ENCODE assay signal across 8 cellular contexts in genomic region chr1:1432951-1433803, GRCh38. TPM values are rescaled to one million over a fixed set of nuclear protein-coding genes. Genes with fewer than 3 reads are reported as not detected.
DNase-seq lines count a peak whose midpoint lies in the region; ATAC-seq and TF ChIP-seq lines count a peak whose summit lies in the region.

No MANE protein-coding gene starts in this region.

- TF ChIP-seq CTCF in astrocyte of the cerebellum (IDR thresholded peaks at IDR 0.05; ENCODE audit: low read depth, low read length, missing control alignments) (no peak), stomach (IDR thresholded peaks at IDR 0.05) (no peak)

- peaks cover 6 to 13% (median 12%) of the 10 kb centered on the region in 3 donors for H3K4me1 Mint-ChIP-seq in T-cell

- DNase-seq in A172 (ENCODE audit: low spot score), result peak; percentile 70
- peak; percentile 42 to 75 for DNase-seq in HAP-1 (ENCODE audit: low spot score in 2 of 2)
- no peak for DNase-seq in astrocyte of the cerebellum (ENCODE audit: low read depth)
- DNase-seq in left colon, result peak; percentile 93 to 95
- DNase-seq in stomach, result peak; percentile 93
- no peak for DNase-seq in T-cell
- DNase-seq in activated naive CD4-positive, alpha-beta T cell treated with anti-CD3 and anti-CD28 coated beads, Interleukin-2, amount 50 U/mL, for 16 hours, result no peak
- no peak for DNase-seq in stimulated activated CD4-positive, alpha-beta T cell treated with anti-CD3 and anti-CD28 coated beads, Interleukin-2, amount 100 ng/mL, for 48 hours

- 10 to 35% (median 28%) methylated on average over 15 to 34 of the region's 34 CpGs for WGBS in stomach, 5 donors

- H3K27ac ChIP-seq in stomach, result peak overlapping the region; percentile 90 to 96 (median 92)

- CTCF ChIA-PET in T-cell (lab: Charles Lee), result no interaction called here

- H3K4me3 ChIP-seq in HAP-1, result no peak overlapping the region
- H3K4me3 ChIP-seq in astrocyte of the cerebellum (ENCODE audit: low read depth, low read length), result peak overlapping the region; percentile 12
- H3K4me3 ChIP-seq in stomach, result peak overlapping the region in 3 of 4 donors; percentile 56 to 64 (median 61)

- peak; percentile 56 for TF ChIP-seq EP300 in stomach (IDR thresholded peaks at IDR 0.05)

- H3K27me3 Mint-ChIP-seq in T-cell, result peaks cover 11 to 39% of the 10 kb centered on the region in 2 donors

- H3K4me1 ChIP-seq in HAP-1 (peaks cover 21% of the 10 kb centered on the region), stomach (peaks cover 88 to 91% (median 90%) of the 10 kb centered on the region in 4 donors)

- POLR2A ChIA-PET in T-cell (lab: Charles Lee), result no interaction called here

- no peak overlapping the region for H3K4me3 Mint-ChIP-seq in T-cell

- no peaks in the 10 kb centered on the region for H3K9me3 Mint-ChIP-seq in T-cell

- no peak overlapping the region for H3K27ac Mint-ChIP-seq in T-cell

- no peaks in the 10 kb centered on the region for H3K36me3 ChIP-seq in HAP-1 (replicated peaks)
- no peaks in the 10 kb centered on the region for H3K36me3 ChIP-seq in stomach

- ATAC-seq in left colon (peak; percentile 77), T-cell (replicated peaks in 1 of 4) (no peak)

- intact Hi-C loops in left colon (cut with DNase I, micrococcal nuclease), result no loop called here
- intact Hi-C loops in stomach (cut with DNase I; ENCODE audit: low total_unique reads), result no loop called here

- H3K9me3 ChIP-seq in HAP-1 (no peaks in the 10 kb centered on the region), stomach (no peaks in the 10 kb centered on the region)

- in situ Hi-C loops in HAP-1 (cut with MboI; ENCODE audit: low sequenced_read_pairs), result no loop called here
- in situ Hi-C loops in astrocyte of the cerebellum (cut with HindIII; ENCODE audit: low sequenced_read_pairs), result no loop called here

- H3K27me3 ChIP-seq in HAP-1 (ENCODE audit: low read depth), result no peaks in the 10 kb centered on the region
- H3K27me3 ChIP-seq in stomach, result peaks cover 0 to 35% (median 7%) of the 10 kb centered on the region in 3 donors

- no peaks in the 10 kb centered on the region for H3K36me3 Mint-ChIP-seq in T-cell

- TF ChIP-seq POLR2A in stomach (IDR thresholded peaks at IDR 0.05), result peak in 1 of 4 donors; percentile 17

RNA-seq across cellular contexts. Expression of gene VWA1, which starts 2.3 kb away (rescaled TPM):
- 0.91 and 2.0 TPM in 2 replicates for total RNA-seq in A172 (2014; rRNA removed; shearing (Covaris generic))
- total RNA-seq in left colon (10 to 100 TPM; 40.1 to 81.5 TPM), stomach (10 to 100 TPM; 11.4 to 37.7 (median 21.1) TPM), T-cell (under 1 TPM in 3 of 5 donors, not detected in 2; 0.15 to 0.54 (median 0.26) TPM)
- polyA plus RNA-seq in stomach, result 10 to 100 TPM in 2 of 3 donors, 1 to 10 TPM in 1; 7.6 to 64.8 (median 24.8) TPM

RNA-seq across cellular contexts. Expression of gene ANKRD65, which starts 12.1 kb away (rescaled TPM):
- total RNA-seq in A172 (2014; rRNA removed; shearing (Covaris generic)), result 0.12 TPM in 1 of 2 replicates, not detected in the other
- total RNA-seq in left colon (1 to 10 TPM in 1 of 2 donors, under 1 TPM in 1; 0.76 to 2.7 TPM), stomach (10 to 100 TPM in 1 of 5 donors, 1 to 10 TPM in 2, under 1 TPM in 1, not detected in 1; 0.89 to 13.6 (median 4.7) TPM), T-cell (under 1 TPM in 1 of 5 donors, not detected in 4; 0.20 TPM)
- polyA plus RNA-seq in stomach, result 10 to 100 TPM in 2 of 3 donors, 1 to 10 TPM in 1; 8.7 to 13.5 (median 13.3) TPM

RNA-seq across cellular contexts. Expression of gene ATAD3C, which starts 16.3 kb away (rescaled TPM):
- total RNA-seq in A172 (2014; rRNA removed; shearing (Covaris generic)), result not detected in 2 replicates
- under 1 TPM; 0.49 to 0.87 TPM for total RNA-seq in left colon
- total RNA-seq in stomach, result 1 to 10 TPM in 2 of 5 donors, under 1 TPM in 1, not detected in 2; 0.55 to 5.2 (median 1.3) TPM
- 1 to 10 TPM in 1 of 3 donors, under 1 TPM in 2; 0.25 to 2.3 (median 0.92) TPM for polyA plus RNA-seq in stomach
- total RNA-seq in T-cell, result 1 to 10 TPM in 3 of 5 donors, under 1 TPM in 2; 0.59 to 3.1 (median 1.4) TPM

RNA-seq across cellular contexts. Expression of gene MRPL20, which starts 26.1 kb away (rescaled TPM):
- 117 and 151 TPM in 2 replicates for total RNA-seq in A172 (2014; rRNA removed; shearing (Covaris generic))
- total RNA-seq in left colon (10 to 100 TPM; 82.1 to 96.7 TPM), stomach (100 to 1,000 TPM in 2 of 5 donors, 10 to 100 TPM in 3; 53.9 to 116 (median 82.9) TPM), T-cell (100 to 1,000 TPM; 106 to 123 (median 114) TPM)
- polyA plus RNA-seq in stomach, result 100 to 1,000 TPM; 136 to 187 (median 150) TPM

RNA-seq across cellular contexts. Expression of gene CCNL2, which starts 34.0 kb away (rescaled TPM):
- total RNA-seq in A172 (2014; rRNA removed; shearing (Covaris generic)), result 35.6 and 43.2 TPM in 2 replicates
- 100 to 1,000 TPM; 115 to 129 TPM for total RNA-seq in left colon
- total RNA-seq in stomach, result 100 to 1,000 TPM; 265 to 739 (median 422) TPM
- polyA plus RNA-seq in stomach, result 100 to 1,000 TPM in 1 of 3 donors, 10 to 100 TPM in 2; 33.4 to 166 (median 34.7) TPM
- total RNA-seq in T-cell, result 100 to 1,000 TPM; 250 to 418 (median 376) TPM

Comparison
In these comparisons a context has a peak if more than half of its experiments do, and no peak if none do; other contexts are left out.
1. DNase-seq: peak in A172 (single experiment), HAP-1 (2 of 2), left colon (2 of 2) and stomach (single experiment); none in astrocyte of the cerebellum (single experiment), T-cell (0 of 34), activated naive CD4-positive, alpha-beta T cell treated with anti-CD3 and anti-CD28 coated beads, Interleukin-2, amount 50 U/mL, for 16 hours (single experiment) and stimulated activated CD4-positive, alpha-beta T cell treated with anti-CD3 and anti-CD28 coated beads, Interleukin-2, amount 100 ng/mL, for 48 hours (0 of 2).